Comparison of ENCODE assay signal across 11 cellular contexts in genomic region chr4:147546341-147546740, GRCh38.
DNase-seq lines count a peak whose midpoint lies in the region; FAIRE-seq and TF ChIP-seq lines count a peak whose summit lies in the region.
"Had no signal": no experiment of that assay in that cellular context is flagged by ENCODE, and none has a peak within 500 bp of the region (broad histone marks: within the 10 kb centered on the region; RNA-seq: fewer than 3 reads in every experiment).

No MANE protein-coding gene starts in this region.

- H3K27me3 Mint-ChIP-seq in nephron progenitor cell (ENCODE audit: low read depth, poor library complexity), result peaks cover 4% of the 10 kb centered on the region
- peaks cover 4% of the 10 kb centered on the region for H3K27me3 Mint-ChIP-seq in activated CD4-positive, alpha-beta T cell treated with anti-CD3 and anti-CD28 coated beads, Interleukin-2, amount 10 ng/mL, durations not matched to agents 24 days and 14 days

- TF ChIP-seq CTCF in astrocyte of the cerebellum (IDR thresholded peaks at IDR 0.05; ENCODE audit: low read depth, low read length, missing control alignments) (no peak), nephron progenitor cell (IDR thresholded peaks at IDR 0.05) (no peak)

- H3K4me1 Mint-ChIP-seq in nephron progenitor cell, result no peaks in the 10 kb centered on the region
- H3K4me1 Mint-ChIP-seq in activated CD4-positive, alpha-beta T cell treated with anti-CD3 and anti-CD28 coated beads, Interleukin-2, amount 10 ng/mL, durations not matched to agents 24 days and 14 days, result no peaks in the 10 kb centered on the region

- peak; percentile 77 for DNase-seq in A172 (ENCODE audit: low spot score)
- DNase-seq in HPDE6-E6E7 (ENCODE audit: extremely low spot score), result peak; percentile 54
- peak; percentile 82 for DNase-seq in astrocyte of the cerebellum (ENCODE audit: low read depth)
- peak; percentile 25 for DNase-seq in glomerular endothelial cell (ENCODE audit: extremely low read depth, low read depth, low spot score)
- no peak for DNase-seq in frontal cortex (ENCODE audit: low spot score in 2 of 2)
- no peak for DNase-seq in nephron progenitor cell
- no peak for DNase-seq in activated CD4-positive, alpha-beta T cell treated with anti-CD3 and anti-CD28 coated beads, Interleukin-2, amount 10 ng/mL, durations not matched to agents 24 days and 14 days
- no peak for DNase-seq in DMS153 (lab: John Stamatoyannopoulos, UW)
- DNase-seq: NCI-H446, RPMI8226 had no signal

- no peak overlapping the region for H3K4me3 Mint-ChIP-seq in nephron progenitor cell
- no peak overlapping the region for H3K4me3 Mint-ChIP-seq in activated CD4-positive, alpha-beta T cell treated with anti-CD3 and anti-CD28 coated beads, Interleukin-2, amount 10 ng/mL, durations not matched to agents 24 days and 14 days

- no peak overlapping the region for H3K27ac Mint-ChIP-seq in nephron progenitor cell
- H3K27ac Mint-ChIP-seq in activated CD4-positive, alpha-beta T cell treated with anti-CD3 and anti-CD28 coated beads, Interleukin-2, amount 10 ng/mL, durations not matched to agents 24 days and 14 days, result no peak overlapping the region

- H3K36me3 Mint-ChIP-seq in nephron progenitor cell (ENCODE audit: low read depth), result peaks cover 5% of the 10 kb centered on the region
- no peaks in the 10 kb centered on the region for H3K36me3 Mint-ChIP-seq in activated CD4-positive, alpha-beta T cell treated with anti-CD3 and anti-CD28 coated beads, Interleukin-2, amount 10 ng/mL, durations not matched to agents 24 days and 14 days (ENCODE audit: low read depth)

- FAIRE-seq in frontal cortex (lab: Jason Lieb, UNC), result no peak
- FAIRE-seq: A204.1 had no signal

- intact Hi-C loops in activated CD4-positive, alpha-beta T cell treated with anti-CD3 and anti-CD28 coated beads, Interleukin-2, amount 10 ng/mL, durations not matched to agents 24 days and 14 days (cut with micrococcal nuclease), result no loop called here

- in situ Hi-C loops in astrocyte of the cerebellum (cut with HindIII; ENCODE audit: low sequenced_read_pairs), result no loop called here

- no peak overlapping the region for H3K4me3 ChIP-seq in astrocyte of the cerebellum (ENCODE audit: low read depth, low read length)

- no peaks in the 10 kb centered on the region for H3K9me3 Mint-ChIP-seq in nephron progenitor cell
- H3K9me3 Mint-ChIP-seq in activated CD4-positive, alpha-beta T cell treated with anti-CD3 and anti-CD28 coated beads, Interleukin-2, amount 10 ng/mL, durations not matched to agents 24 days and 14 days, result no peaks in the 10 kb centered on the region

Comparison
In these comparisons a context has a peak if more than half of its experiments do, and no peak if none do; other contexts are left out.
1. DNase-seq: peak in A172 (single experiment), HPDE6-E6E7 (single experiment), astrocyte of the cerebellum (single experiment) and glomerular endothelial cell (single experiment); none in frontal cortex (0 of 2), nephron progenitor cell (single experiment), activated CD4-positive, alpha-beta T cell treated with anti-CD3 and anti-CD28 coated beads, Interleukin-2, amount 10 ng/mL, durations not matched to agents 24 days and 14 days (single experiment) and DMS153 (single experiment).